11 cellular contexts compared by ENCODE assay signal in genomic region chr18:23784811-23785245, GRCh38.
DNase-seq lines count a peak whose midpoint lies in the region; FAIRE-seq and TF ChIP-seq lines count a peak whose summit lies in the region.
"Had no signal": no experiment of that assay in that cellular context is flagged by ENCODE, and none has a peak within 500 bp of the region (broad histone marks: within the 10 kb centered on the region; RNA-seq: fewer than 3 reads in every experiment).

No MANE protein-coding gene starts in this region.

- TF ChIP-seq CTCF in HEK293 (tag by site-specific recombination; IDR thresholded peaks at IDR 0.05) = no peak
- TF ChIP-seq CTCF in keratinocyte (optimal IDR thresholded peaks at IDR 0.05 in 1 of 3, IDR thresholded peaks at IDR 0.05 in 1 of 3, conservative IDR thresholded peaks at IDR 0.05 in 1 of 3; ENCODE audit: extremely low read depth in 1 of 3, insufficient read depth in 2 of 3, low read length in 3 of 3) = no peak

- no peaks in the 10 kb centered on the region for H4K20me1 ChIP-seq in keratinocyte (ENCODE audit: control insufficient read depth, extremely low read depth, insufficient read depth, low read length)

- peak overlapping the region; percentile 43 for H2AFZ ChIP-seq in ACC112 (ENCODE audit: low read length, unreplicated experiment)
- no peak overlapping the region for H2AFZ ChIP-seq in keratinocyte (ENCODE audit: control insufficient read depth, low read length)

- H3K4me3 ChIP-seq in ACC112 (ENCODE audit: low read depth, low read length) = no peak overlapping the region
- H3K4me3 ChIP-seq in HEK293 (ENCODE audit: low read depth, low read length) = no peak overlapping the region
- no peak overlapping the region for H3K4me3 ChIP-seq in keratinocyte (ENCODE audit: control insufficient read depth in 2 of 3, extremely low read depth in 1 of 3, insufficient read depth in 2 of 3, low read depth in 1 of 3, low read length in 3 of 3)

- CTCF ChIA-PET in HEK293 (lab: Yijun Ruan, JAX) = interaction anchor here (2.5 kb wide), 1 partner anchor 81 kb away, joined by 9 read pairs; no protein-coding TSS in a partner anchor

- no peaks in the 10 kb centered on the region for H3K27me3 ChIP-seq in ACC112 (ENCODE audit: insufficient read depth, low read length)
- no peaks in the 10 kb centered on the region for H3K27me3 ChIP-seq in keratinocyte (ENCODE audit: control insufficient read depth, extremely low read depth, insufficient read depth, low read length)

- intact Hi-C loops in activated T-helper 2 cell treated with anti-CD3 and anti-CD28 coated beads, Interferon-gamma antibody, Interleukin-2, Interleukin-4, amounts not matched to agents 10 μg/mL and 5 μg/mL and 100 μg/mL, durations not matched to agents 14 hours and 24 hours and 36 hours (cut with micrococcal nuclease) = no loop called here

- DNase-seq in astrocyte of the hippocampus (ENCODE audit: low read depth, low spot score) = peak; percentile 66
- peak; percentile 45 for DNase-seq in keratinocyte (ENCODE audit: low read depth, low spot score)
- DNase-seq in cerebellar nuclear complex (lab: John Stamatoyannopoulos, UW) = no peak
- no peak for DNase-seq in hypothalamus (lab: John Stamatoyannopoulos, UW)
- DNase-seq in activated T-helper 2 cell treated with anti-CD3 and anti-CD28 coated beads, Interferon-gamma antibody, Interleukin-2, Interleukin-4, amounts not matched to agents 10 μg/mL and 5 μg/mL and 100 μg/mL, durations not matched to agents 14 hours and 24 hours and 36 hours (ENCODE audit: low spot score) = no peak
- DNase-seq in activated CD8-positive, alpha-beta memory T cell treated with anti-CD3 and anti-CD28 coated beads, Interleukin-2, amount 50 U/mL, for 48 hours = no peak
- DNase-seq: NCI-H2171 treated with DMSO at 0.1 percent for 48 hours; stimulated activated CD4-positive, alpha-beta T cell treated with anti-CD3 and anti-CD28 coated beads, Interleukin-2, amount 100 ng/mL, for 48 hours had no signal

- H3K27me3 Mint-ChIP-seq in activated T-helper 2 cell treated with anti-CD3 and anti-CD28 coated beads, Interferon-gamma antibody, Interleukin-2, Interleukin-4, amounts not matched to agents 10 μg/mL and 5 μg/mL and 100 μg/mL, durations not matched to agents 14 hours and 24 hours and 36 hours (ENCODE audit: low read depth) = peaks cover 27% of the 10 kb centered on the region

- H3K9me3 ChIP-seq in HEK293 (ENCODE audit: control insufficient read depth, insufficient read depth, low read depth, low read length) (no peaks in the 10 kb centered on the region), keratinocyte (ENCODE audit: control insufficient read depth, low read depth, low read length) (no peaks in the 10 kb centered on the region)

- no peak overlapping the region for H3K4me3 Mint-ChIP-seq in activated T-helper 2 cell treated with anti-CD3 and anti-CD28 coated beads, Interferon-gamma antibody, Interleukin-2, Interleukin-4, amounts not matched to agents 10 μg/mL and 5 μg/mL and 100 μg/mL, durations not matched to agents 14 hours and 24 hours and 36 hours (ENCODE audit: low read depth)

- H3K27ac Mint-ChIP-seq in activated T-helper 2 cell treated with anti-CD3 and anti-CD28 coated beads, Interferon-gamma antibody, Interleukin-2, Interleukin-4, amounts not matched to agents 10 μg/mL and 5 μg/mL and 100 μg/mL, durations not matched to agents 14 hours and 24 hours and 36 hours = no peak overlapping the region

- H3K79me2 ChIP-seq in ACC112 (ENCODE audit: control insufficient read depth, insufficient read depth, low read length, unreplicated experiment) (no peaks in the 10 kb centered on the region), keratinocyte (ENCODE audit: control insufficient read depth, insufficient read depth, low read length) (no peaks in the 10 kb centered on the region)

- peaks cover 3% of the 10 kb centered on the region for H3K36me3 Mint-ChIP-seq in activated T-helper 2 cell treated with anti-CD3 and anti-CD28 coated beads, Interferon-gamma antibody, Interleukin-2, Interleukin-4, amounts not matched to agents 10 μg/mL and 5 μg/mL and 100 μg/mL, durations not matched to agents 14 hours and 24 hours and 36 hours (ENCODE audit: low read depth)

- H3K27ac ChIP-seq in ACC112 (ENCODE audit: low read depth, low read length) = no peak overlapping the region
- no peak overlapping the region for H3K27ac ChIP-seq in HEK293 (ENCODE audit: extremely low read depth, low read depth, low read length)
- H3K27ac ChIP-seq in keratinocyte (ENCODE audit: control insufficient read depth, insufficient read depth, low read length) = peak overlapping the region; percentile 22
- H3K27ac ChIP-seq: C4-2B had no signal

- POLR2A ChIA-PET in HEK293 (lab: Yijun Ruan, JAX) = no interaction called here

- H3K9me3 Mint-ChIP-seq in activated T-helper 2 cell treated with anti-CD3 and anti-CD28 coated beads, Interferon-gamma antibody, Interleukin-2, Interleukin-4, amounts not matched to agents 10 μg/mL and 5 μg/mL and 100 μg/mL, durations not matched to agents 14 hours and 24 hours and 36 hours = peaks cover 9% of the 10 kb centered on the region

- H3K9me1 ChIP-seq in keratinocyte (ENCODE audit: control insufficient read depth, extremely low read depth, insufficient read depth, low read length) = no peaks in the 10 kb centered on the region

- H3K4me2 ChIP-seq in keratinocyte (ENCODE audit: control insufficient read depth, extremely low read depth, insufficient read depth, low read depth, low read length) = peak overlapping the region; percentile 0

- dilution Hi-C loops in keratinocyte (cut with MboI; ENCODE audit: extremely low pct_ligation_motif_present, low sequenced_read_pairs) = no loop called here

- H3K4me1 Mint-ChIP-seq in activated T-helper 2 cell treated with anti-CD3 and anti-CD28 coated beads, Interferon-gamma antibody, Interleukin-2, Interleukin-4, amounts not matched to agents 10 μg/mL and 5 μg/mL and 100 μg/mL, durations not matched to agents 14 hours and 24 hours and 36 hours (ENCODE audit: low read depth) = no peaks in the 10 kb centered on the region

- H3K4me1 ChIP-seq in ACC112 (ENCODE audit: control insufficient read depth, insufficient read depth, low read length, unreplicated experiment) (peaks cover 7% of the 10 kb centered on the region), HEK293 (ENCODE audit: control insufficient read depth, insufficient read depth, low read length) (peaks cover 3% of the 10 kb centered on the region; the same call in 1 of the 2 replicates), keratinocyte (ENCODE audit: control insufficient read depth, extremely low read depth, insufficient read depth, low read length) (peaks cover 16% of the 10 kb centered on the region)

- peak; percentile 99 for FAIRE-seq in keratinocyte (lab: Jason Lieb, UNC)

- H3K9ac ChIP-seq in keratinocyte (ENCODE audit: control insufficient read depth, extremely low read depth, insufficient read depth, low read length) = no peak overlapping the region

- H3K36me3 ChIP-seq in ACC112 (ENCODE audit: insufficient read depth, low read length) (no peaks in the 10 kb centered on the region), HEK293 (ENCODE audit: control insufficient read depth in 2 of 2, insufficient read depth in 1 of 2, low read length in 2 of 2) (peaks cover 6 to 11% of the 10 kb centered on the region in 2 experiments; a peak in 2 of 3 replicates), keratinocyte (ENCODE audit: control insufficient read depth in 2 of 2, extremely low read depth in 1 of 2, insufficient read depth in 2 of 2, low read length in 2 of 2) (no peaks in the 10 kb centered on the region)

TF ChIP-seq in HEK293, 187 proteins besides CTCF, POLR2A, EP300 and RAD21 (continues in another document):
- TF ChIP-seq ZNF785 (tag by site-specific recombination; IDR thresholded peaks at IDR 0.05) (no peak), ZNF580 (tag by site-specific recombination; IDR thresholded peaks at IDR 0.05) (peak; percentile 47; the same call in 1 of the 2 replicates), ZNF19 (tag by site-specific recombination; IDR thresholded peaks at IDR 0.05; ENCODE audit: low read depth) (no peak), ZNF223 (tag by site-specific recombination; IDR thresholded peaks at IDR 0.05) (no peak), ZNF585B (tag by site-specific recombination; IDR thresholded peaks at IDR 0.05) (no peak), ZNF529 (tag by site-specific recombination; IDR thresholded peaks at IDR 0.05; ENCODE audit: insufficient replicate concordance) (no peak), ZNF221 (tag by site-specific recombination; IDR thresholded peaks at IDR 0.05; ENCODE audit: borderline replicate concordance) (no peak), ZSCAN23 (tag by site-specific recombination; IDR thresholded peaks at IDR 0.05) (no peak), ZNF426 (tag by site-specific recombination; IDR thresholded peaks at IDR 0.05) (no peak), YY1 (tag by site-specific recombination; IDR thresholded peaks at IDR 0.05) (no peak), EGR2 (tag by site-specific recombination; IDR thresholded peaks at IDR 0.05; ENCODE audit: low read depth) (no peak), ZNF513 (tag by site-specific recombination; IDR thresholded peaks at IDR 0.05) (no peak), ZBTB48 (tag by site-specific recombination; IDR thresholded peaks at IDR 0.05) (no peak), ZNF16 (tag by site-specific recombination; IDR thresholded peaks at IDR 0.05; ENCODE audit: low read depth) (no peak)

Comparison
In these comparisons a context has a peak if more than half of its experiments do, and no peak if none do; other contexts are left out.
1. DNase-seq: peak in astrocyte of the hippocampus (single experiment) and keratinocyte (single experiment); none in cerebellar nuclear complex (0 of 2), hypothalamus (0 of 51), activated T-helper 2 cell treated with anti-CD3 and anti-CD28 coated beads, Interferon-gamma antibody, Interleukin-2, Interleukin-4, amounts not matched to agents 10 μg/mL and 5 μg/mL and 100 μg/mL, durations not matched to agents 14 hours and 24 hours and 36 hours (single experiment) and activated CD8-positive, alpha-beta memory T cell treated with anti-CD3 and anti-CD28 coated beads, Interleukin-2, amount 50 U/mL, for 48 hours (single experiment).